8 cellular contexts compared by ENCODE assay signal in genomic region chr17:78250891-78251772, GRCh38. TPM values are rescaled to one million over a fixed set of nuclear protein-coding genes. Genes with fewer than 3 reads are reported as not detected.
DNase-seq lines count a peak whose midpoint lies in the region; ATAC-seq and TF ChIP-seq lines count a peak whose summit lies in the region.

No MANE protein-coding gene starts in this region.

- ATAC-seq in HG02981 (IDR thresholded peaks at IDR 0.05; ENCODE audit: unreplicated experiment) = peak; percentile 52
- ATAC-seq in HG03095 (IDR thresholded peaks at IDR 0.05; ENCODE audit: unreplicated experiment) = no peak

- H3K27ac Mint-ChIP-seq in immature natural killer cell = no peak overlapping the region

- peak overlapping the region in 1 of 5 donors; percentile 35 for H3K4me3 Mint-ChIP-seq in immature natural killer cell

- TF ChIP-seq CTCF in GM12801 (IDR thresholded peaks at IDR 0.05; ENCODE audit: extremely low read depth, insufficient read length) (peak; percentile 67), VCaP (conservative IDR thresholded peaks at IDR 0.05) (peak; percentile 100)

- peaks cover 4 to 5% (median 5%) of the 10 kb centered on the region in 3 donors for H3K27me3 Mint-ChIP-seq in immature natural killer cell (ENCODE audit: low read depth in 3 of 3)

- peak; percentile 91 for DNase-seq in NCI-H2227 treated with DMSO at 0.1 percent for 48 hours (lab: John Stamatoyannopoulos, UW)
- DNase-seq in brain pericyte (ENCODE audit: low read depth, low spot score) = peak; percentile 41
- peak; percentile 77 to 83 (median 82) for DNase-seq in immature natural killer cell
- peak; percentile 65 to 85 for DNase-seq in stimulated activated CD4-positive, alpha-beta T cell treated with anti-CD3 and anti-CD28 coated beads, Interleukin-12 subunit alpha, Interleukin-12 subunit beta, amount 100 ng/mL, for 24 hours (ENCODE audit: low read depth in 2 of 2)

- no peaks in the 10 kb centered on the region for H3K36me3 Mint-ChIP-seq in immature natural killer cell

- H3K9me3 Mint-ChIP-seq in immature natural killer cell = no peaks in the 10 kb centered on the region

- peak overlapping the region; percentile 76 for H3K27ac ChIP-seq in VCaP

- H3K4me1 Mint-ChIP-seq in immature natural killer cell = peaks cover 20 to 22% of the 10 kb centered on the region in 2 donors

RNA-seq across cellular contexts. Expression of gene TMEM235, which starts 19.7 kb away (rescaled TPM):
- polyA plus RNA-seq in immature natural killer cell = not detected

RNA-seq across cellular contexts. Expression of gene BIRC5, which starts 37.1 kb away (rescaled TPM):
- 1 to 10 TPM; 3.6 to 5.5 (median 4.5) TPM for polyA plus RNA-seq in immature natural killer cell

Comparison
In these comparisons a context has a peak if more than half of its experiments do, and no peak if none do; other contexts are left out.
1. DNase-seq: peak in every context shown above with its lines; median percentile 91 in NCI-H2227 treated with DMSO at 0.1 percent for 48 hours; 82 in immature natural killer cell; 75 in stimulated activated CD4-positive, alpha-beta T cell treated with anti-CD3 and anti-CD28 coated beads, Interleukin-12 subunit alpha, Interleukin-12 subunit beta, amount 100 ng/mL, for 24 hours; 41 in brain pericyte.